In genomic region chr13:85589021-85589420, GRCh38 we compare ENCODE assay signal across 20 cellular contexts.
DNase-seq lines count a peak whose midpoint lies in the region; ATAC-seq and TF ChIP-seq lines count a peak whose summit lies in the region.
"Had no signal": no experiment of that assay in that cellular context is flagged by ENCODE, and none has a peak within 500 bp of the region (broad histone marks: within the 10 kb centered on the region; RNA-seq: fewer than 3 reads in every experiment).

No MANE protein-coding gene starts in this region.

- no peak for ATAC-seq in GM18867 (IDR thresholded peaks at IDR 0.05; ENCODE audit: unreplicated experiment)
- ATAC-seq: HCT116 had no signal

- no peak overlapping the region for H2BK5ac ChIP-seq in mesenchymal stem cell (ENCODE audit: low read depth, low read length, poor library complexity, severe bottlenecking)

- H3K27ac Mint-ChIP-seq in MCF 10A (ENCODE audit: low read depth, unreplicated experiment) = peak overlapping the region; percentile 31
- H3K27ac Mint-ChIP-seq in progenitor cell of endocrine pancreas = peak overlapping the region; percentile 69
- H3K27ac Mint-ChIP-seq: CD4-positive, CD25-positive, alpha-beta regulatory T cell; CD8-positive, alpha-beta memory T cell; HFFc6 had no signal

- H2BK15ac ChIP-seq in mesenchymal stem cell (ENCODE audit: low read depth, poor library complexity, severe bottlenecking) = no peak overlapping the region

- intact Hi-C loops in MCF 10A (cut with micrococcal nuclease) (no loop called here), breast epithelium (cut with DNase I; ENCODE audit: low total_unique reads) (no loop called here)

- no peaks in the 10 kb centered on the region for H3K79me1 ChIP-seq in mesenchymal stem cell (replicated peaks; ENCODE audit: low read length, poor library complexity, severe bottlenecking)

- H3K27me3 ChIP-seq in breast epithelium = no peaks in the 10 kb centered on the region
- no peaks in the 10 kb centered on the region for H3K27me3 ChIP-seq in Loucy (ENCODE audit: insufficient read depth, low read length, poor library complexity, severe bottlenecking)
- no peaks in the 10 kb centered on the region for H3K27me3 ChIP-seq in mesenchymal stem cell (ENCODE audit: control insufficient read depth in 1 of 2, insufficient read depth in 1 of 2, low read length in 2 of 2)
- H3K27me3 ChIP-seq: BE2C had no signal

- no peaks in the 10 kb centered on the region for H4K20me1 ChIP-seq in Loucy (ENCODE audit: insufficient read depth, low read length, poor library complexity, severe bottlenecking)

- H2AK5ac ChIP-seq in mesenchymal stem cell (ENCODE audit: low read length, severe bottlenecking) = no peak overlapping the region

- H3K4me3 ChIP-seq in breast epithelium = no peak overlapping the region
- no peak overlapping the region for H3K4me3 ChIP-seq in Loucy (ENCODE audit: low read length, poor library complexity, severe bottlenecking)
- H3K4me3 ChIP-seq in mesenchymal stem cell (ENCODE audit: insufficient read depth in 1 of 2, low read depth in 1 of 2, low read length in 2 of 2) = no peak overlapping the region
- H3K4me3 ChIP-seq: GM23248 had no signal

- H3K9me3 Mint-ChIP-seq in MCF 10A (ENCODE audit: unreplicated experiment) (no peaks in the 10 kb centered on the region), progenitor cell of endocrine pancreas (ENCODE audit: low read depth) (peaks cover 3% of the 10 kb centered on the region)

- H3K27ac ChIP-seq in breast epithelium = no peak overlapping the region
- no peak overlapping the region for H3K27ac ChIP-seq in mesenchymal stem cell (ENCODE audit: low read length, poor library complexity, severe bottlenecking)
- H3K27ac ChIP-seq: GM23248 had no signal

- WGBS in mesenchymal stem cell = 86% methylated on average over 5 of the region's 5 CpGs

- H3K36me3 ChIP-seq in breast epithelium (no peaks in the 10 kb centered on the region), Loucy (ENCODE audit: insufficient read depth, low read length) (no peaks in the 10 kb centered on the region), mesenchymal stem cell (ENCODE audit: control insufficient read depth in 1 of 2, insufficient read depth in 2 of 2, low read depth in 1 of 2, low read length in 2 of 2) (no peaks in the 10 kb centered on the region)
- H3K36me3 ChIP-seq: BE2C had no signal

- H3K4me2 ChIP-seq in Loucy (ENCODE audit: low read depth, low read length, poor library complexity, severe bottlenecking) (no peak overlapping the region), mesenchymal stem cell (ENCODE audit: low read length, poor library complexity, severe bottlenecking) (no peak overlapping the region)

- peak overlapping the region; percentile 28 for H4K8ac ChIP-seq in mesenchymal stem cell (ENCODE audit: low read length)

- H3K79me2 ChIP-seq in Loucy (ENCODE audit: insufficient read depth, low read length) = no peaks in the 10 kb centered on the region

- H3K9ac ChIP-seq in Loucy (ENCODE audit: low read depth, low read length, poor library complexity, severe bottlenecking) (no peak overlapping the region), mesenchymal stem cell (ENCODE audit: low read length) (no peak overlapping the region)
- H3K9ac ChIP-seq: GM23248 had no signal

- H3K27me3 Mint-ChIP-seq in MCF 10A (ENCODE audit: insufficient read depth, unreplicated experiment) = no peaks in the 10 kb centered on the region
- no peaks in the 10 kb centered on the region for H3K27me3 Mint-ChIP-seq in progenitor cell of endocrine pancreas
- H3K27me3 Mint-ChIP-seq: CD4-positive, CD25-positive, alpha-beta regulatory T cell; CD8-positive, alpha-beta memory T cell; IgD-negative memory B cell had no signal

- H4K91ac ChIP-seq in mesenchymal stem cell (ENCODE audit: low read length) = peak overlapping the region; percentile 80

- H3K9me3 ChIP-seq in breast epithelium = peaks cover 3 to 4% of the 10 kb centered on the region in 2 donors
- H3K9me3 ChIP-seq in Loucy (ENCODE audit: insufficient read depth, low read depth, low read length) = no peaks in the 10 kb centered on the region
- no peaks in the 10 kb centered on the region for H3K9me3 ChIP-seq in mesenchymal stem cell (ENCODE audit: control insufficient read depth, low read length)
- H3K9me3 ChIP-seq: BE2C had no signal

- H2BK120ac ChIP-seq in mesenchymal stem cell (ENCODE audit: low read depth, low read length) = no peak overlapping the region

- no peak for TF ChIP-seq POLR2A in breast epithelium (IDR thresholded peaks at IDR 0.05)

- no peak overlapping the region for H3K14ac ChIP-seq in mesenchymal stem cell (ENCODE audit: low read length in 2 of 2)

- peak overlapping the region; percentile 76 to 84 for H2BK12ac ChIP-seq in mesenchymal stem cell (ENCODE audit: low read length in 2 of 2)

- no peak overlapping the region for H3K23ac ChIP-seq in mesenchymal stem cell (ENCODE audit: low read length in 2 of 2)

- peak overlapping the region in 1 of 2 experiments; percentile 51 for H3K4ac ChIP-seq in mesenchymal stem cell (ENCODE audit: low read depth in 1 of 2, low read length in 2 of 2)

- POLR2A ChIA-PET in MCF 10A (lab: Yijun Ruan, JAX) = interaction anchor here (1.5 kb wide), 1 partner anchor 9 kb away, joined by 3 read pairs; no protein-coding TSS in a partner anchor

- H3K4me1 ChIP-seq in breast epithelium (no peaks in the 10 kb centered on the region), Loucy (ENCODE audit: insufficient read depth, low read length, poor library complexity, severe bottlenecking) (no peaks in the 10 kb centered on the region), mesenchymal stem cell (ENCODE audit: control insufficient read depth, insufficient read depth, low read depth, low read length) (no peaks in the 10 kb centered on the region)
- H3K4me1 ChIP-seq: BE2C had no signal

- CTCF ChIA-PET in MCF 10A (lab: Yijun Ruan, JAX) = no interaction called here

- H3K36me3 Mint-ChIP-seq in MCF 10A (ENCODE audit: insufficient read depth, unreplicated experiment) (peaks cover 6% of the 10 kb centered on the region), progenitor cell of endocrine pancreas (ENCODE audit: insufficient read depth) (no peaks in the 10 kb centered on the region)
- H3K36me3 Mint-ChIP-seq: CD4-positive, CD25-positive, alpha-beta regulatory T cell; CD8-positive, alpha-beta memory T cell; IgD-negative memory B cell had no signal

- H3K9me2 ChIP-seq in Loucy (replicated peaks; ENCODE audit: low read depth, low read length) = no peaks in the 10 kb centered on the region

- H3K4me3 Mint-ChIP-seq in MCF 10A (ENCODE audit: unreplicated experiment) (no peak overlapping the region), progenitor cell of endocrine pancreas (ENCODE audit: low read depth) (no peak overlapping the region)
- H3K4me3 Mint-ChIP-seq: CD4-positive, CD25-positive, alpha-beta regulatory T cell; CD8-positive, alpha-beta memory T cell; HFFc6; IgD-negative memory B cell had no signal

- peaks cover 31% of the 10 kb centered on the region for H3K4me1 Mint-ChIP-seq in MCF 10A (ENCODE audit: insufficient read depth, unreplicated experiment)
- H3K4me1 Mint-ChIP-seq in progenitor cell of endocrine pancreas (ENCODE audit: low read depth) = no peaks in the 10 kb centered on the region
- H3K4me1 Mint-ChIP-seq: CD4-positive, CD25-positive, alpha-beta regulatory T cell; CD8-positive, alpha-beta memory T cell; IgD-negative memory B cell had no signal

- H3F3A ChIP-seq in Loucy (ENCODE audit: low read depth) = no peaks in the 10 kb centered on the region

- H2AFZ ChIP-seq in Loucy (ENCODE audit: low read length) (peak overlapping the region; percentile 41; the same call in 1 of the 2 replicates), mesenchymal stem cell (ENCODE audit: low read depth, low read length) (peak overlapping the region; percentile 14)
- H2AFZ ChIP-seq: GM23248 had no signal

- peak overlapping the region; percentile 54 to 81 for H3K18ac ChIP-seq in mesenchymal stem cell (ENCODE audit: low read depth in 1 of 2, low read length in 2 of 2)

- TF ChIP-seq CTCF in MCF 10A (IDR thresholded peaks at IDR 0.05; ENCODE audit: unreplicated experiment) (no peak), breast epithelium (IDR thresholded peaks at IDR 0.05) (no peak), Loucy (conservative IDR thresholded peaks at IDR 0.05; ENCODE audit: low read length) (no peak), progenitor cell of endocrine pancreas (IDR thresholded peaks at IDR 0.05; ENCODE audit: unreplicated experiment) (no peak)

- no peak for DNase-seq in MCF 10A (ENCODE audit: unreplicated experiment)
- DNase-seq in breast epithelium (ENCODE audit: low spot score in 2 of 2) = no peak
- no peak for DNase-seq in mesenchymal stem cell
- DNase-seq in progenitor cell of endocrine pancreas (ENCODE audit: low spot score, unreplicated experiment) = no peak
- DNase-seq in NCI-H2081 treated with DMSO at 0.1 percent for 48 hours (lab: John Stamatoyannopoulos, UW) = no peak
- DNase-seq in midbrain (lab: John Stamatoyannopoulos, UW) = no peak
- DNase-seq: 8988T; BE2C; C1 segment of cervical spinal cord; CD4-positive, CD25-positive, alpha-beta regulatory T cell; CD8-positive, alpha-beta memory T cell; COR-L47; DMS 273 treated with DMSO at 0.1 percent for 48 hours; DMS53; GM23248; HFFc6 had no signal

- no TSS peak for BruUV-seq in MCF 10A (replicated peaks; lab: Mats Ljungman, UMichigan)
